In the genomic region with DNA sequence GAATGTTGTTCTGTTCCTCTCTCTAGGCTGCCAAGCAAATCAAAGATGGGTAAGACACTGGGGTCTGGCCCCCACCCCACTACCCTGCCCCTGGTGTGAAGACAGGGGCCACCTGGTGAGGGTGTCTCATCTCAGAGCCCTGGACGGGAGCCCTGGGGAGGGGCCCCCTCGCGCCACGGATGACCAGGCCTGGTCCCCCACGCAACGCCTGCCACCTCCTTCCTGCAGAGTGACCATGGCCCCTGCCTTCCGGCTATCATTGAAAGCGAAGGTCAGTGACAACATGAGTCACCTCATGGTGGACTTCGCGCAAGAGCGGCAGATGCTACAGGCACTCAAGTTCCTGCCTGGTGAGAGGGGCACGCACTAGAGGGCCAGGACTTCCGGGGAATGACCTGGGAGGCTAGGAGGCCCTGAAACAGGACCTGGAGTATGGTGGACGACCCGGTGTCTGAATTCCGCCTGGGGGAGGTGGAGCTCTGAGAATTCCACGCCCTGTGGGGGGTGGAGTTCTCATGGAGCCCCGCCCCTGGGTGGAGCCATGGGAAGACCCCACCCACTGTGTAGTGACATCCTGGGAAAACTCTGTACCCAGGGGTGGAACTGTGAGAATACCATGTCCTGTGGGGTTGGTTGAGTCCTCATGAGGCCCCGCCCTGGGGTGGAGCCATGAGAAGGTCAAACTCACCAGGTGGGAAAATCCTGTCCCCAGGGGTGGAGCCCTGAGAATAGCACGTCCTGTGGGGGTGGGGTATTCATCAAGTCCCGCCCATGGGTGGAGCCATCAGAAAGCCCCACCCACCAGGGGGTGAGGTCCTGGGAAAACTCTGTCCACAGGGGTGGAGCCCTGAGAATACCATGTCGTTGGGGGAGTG, we compare ENCODE assay signal across 1 cellular context.
TF ChIP-seq lines count a peak whose summit lies in the region.

No MANE protein-coding gene starts in this region.

TF ChIP-seq in K562, 482 proteins besides CTCF, POLR2A, EP300 and RAD21 (continued from another document and continues in another):
- TF ChIP-seq, protein P1, sequence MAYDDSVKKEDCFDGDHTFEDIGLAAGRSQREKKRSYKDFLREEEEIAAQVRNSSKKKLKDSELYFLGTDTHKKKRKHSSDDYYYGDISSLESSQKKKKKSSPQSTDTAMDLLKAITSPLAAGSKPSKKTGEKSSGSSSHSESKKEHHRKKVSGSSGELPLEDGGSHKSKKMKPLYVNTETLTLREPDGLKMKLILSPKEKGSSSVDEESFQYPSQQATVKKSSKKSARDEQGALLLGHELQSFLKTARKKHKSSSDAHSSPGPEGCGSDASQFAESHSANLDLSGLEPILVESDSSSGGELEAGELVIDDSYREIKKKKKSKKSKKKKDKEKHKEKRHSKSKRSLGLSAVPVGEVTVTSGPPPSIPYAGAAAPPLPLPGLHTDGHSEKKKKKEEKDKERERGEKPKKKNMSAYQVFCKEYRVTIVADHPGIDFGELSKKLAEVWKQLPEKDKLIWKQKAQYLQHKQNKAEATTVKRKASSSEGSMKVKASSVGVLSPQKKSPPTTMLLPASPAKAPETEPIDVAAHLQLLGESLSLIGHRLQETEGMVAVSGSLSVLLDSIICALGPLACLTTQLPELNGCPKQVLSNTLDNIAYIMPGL (CRISPR knock-in tag; IDR thresholded peaks at IDR 0.05), result no peak; the same call in 1 of the 2 replicates
- TF ChIP-seq, protein P2, sequence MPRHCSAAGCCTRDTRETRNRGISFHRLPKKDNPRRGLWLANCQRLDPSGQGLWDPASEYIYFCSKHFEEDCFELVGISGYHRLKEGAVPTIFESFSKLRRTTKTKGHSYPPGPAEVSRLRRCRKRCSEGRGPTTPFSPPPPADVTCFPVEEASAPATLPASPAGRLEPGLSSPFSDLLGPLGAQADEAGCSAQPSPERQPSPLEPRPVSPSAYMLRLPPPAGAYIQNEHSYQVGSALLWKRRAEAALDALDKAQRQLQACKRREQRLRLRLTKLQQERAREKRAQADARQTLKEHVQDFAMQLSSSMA (CRISPR knock-in tag; IDR thresholded peaks at IDR 0.05), result no peak
- TF ChIP-seq PRPF4 (IDR thresholded peaks at IDR 0.05; ENCODE audit: insufficient read depth, low read depth, low read length, poor library complexity, severe bottlenecking), result no peak
- no peak for TF ChIP-seq SIX5 (IDR thresholded peaks at IDR 0.05; ENCODE audit: borderline replicate concordance in 1 of 2, insufficient read depth in 1 of 2, low read depth in 1 of 2, low read length in 2 of 2)
- TF ChIP-seq ARID2 (IDR thresholded peaks at IDR 0.05), result no peak
- no peak for TF ChIP-seq ZNF77 (CRISPR knock-in tag; IDR thresholded peaks at IDR 0.05)
- TF ChIP-seq, protein P3, sequence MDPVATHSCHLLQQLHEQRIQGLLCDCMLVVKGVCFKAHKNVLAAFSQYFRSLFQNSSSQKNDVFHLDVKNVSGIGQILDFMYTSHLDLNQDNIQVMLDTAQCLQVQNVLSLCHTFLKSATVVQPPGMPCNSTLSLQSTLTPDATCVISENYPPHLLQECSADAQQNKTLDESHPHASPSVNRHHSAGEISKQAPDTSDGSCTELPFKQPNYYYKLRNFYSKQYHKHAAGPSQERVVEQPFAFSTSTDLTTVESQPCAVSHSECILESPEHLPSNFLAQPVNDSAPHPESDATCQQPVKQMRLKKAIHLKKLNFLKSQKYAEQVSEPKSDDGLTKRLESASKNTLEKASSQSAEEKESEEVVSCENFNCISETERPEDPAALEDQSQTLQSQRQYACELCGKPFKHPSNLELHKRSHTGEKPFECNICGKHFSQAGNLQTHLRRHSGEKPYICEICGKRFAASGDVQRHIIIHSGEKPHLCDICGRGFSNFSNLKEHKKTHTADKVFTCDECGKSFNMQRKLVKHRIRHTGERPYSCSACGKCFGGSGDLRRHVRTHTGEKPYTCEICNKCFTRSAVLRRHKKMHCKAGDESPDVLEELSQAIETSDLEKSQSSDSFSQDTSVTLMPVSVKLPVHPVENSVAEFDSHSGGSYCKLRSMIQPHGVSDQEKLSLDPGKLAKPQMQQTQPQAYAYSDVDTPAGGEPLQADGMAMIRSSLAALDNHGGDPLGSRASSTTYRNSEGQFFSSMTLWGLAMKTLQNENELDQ (CRISPR knock-in tag; IDR thresholded peaks at IDR 0.05; ENCODE audit: borderline replicate concordance), result no peak
- TF ChIP-seq, protein P4, sequence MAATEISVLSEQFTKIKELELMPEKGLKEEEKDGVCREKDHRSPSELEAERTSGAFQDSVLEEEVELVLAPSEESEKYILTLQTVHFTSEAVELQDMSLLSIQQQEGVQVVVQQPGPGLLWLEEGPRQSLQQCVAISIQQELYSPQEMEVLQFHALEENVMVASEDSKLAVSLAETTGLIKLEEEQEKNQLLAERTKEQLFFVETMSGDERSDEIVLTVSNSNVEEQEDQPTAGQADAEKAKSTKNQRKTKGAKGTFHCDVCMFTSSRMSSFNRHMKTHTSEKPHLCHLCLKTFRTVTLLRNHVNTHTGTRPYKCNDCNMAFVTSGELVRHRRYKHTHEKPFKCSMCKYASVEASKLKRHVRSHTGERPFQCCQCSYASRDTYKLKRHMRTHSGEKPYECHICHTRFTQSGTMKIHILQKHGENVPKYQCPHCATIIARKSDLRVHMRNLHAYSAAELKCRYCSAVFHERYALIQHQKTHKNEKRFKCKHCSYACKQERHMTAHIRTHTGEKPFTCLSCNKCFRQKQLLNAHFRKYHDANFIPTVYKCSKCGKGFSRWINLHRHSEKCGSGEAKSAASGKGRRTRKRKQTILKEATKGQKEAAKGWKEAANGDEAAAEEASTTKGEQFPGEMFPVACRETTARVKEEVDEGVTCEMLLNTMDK (IDR thresholded peaks at IDR 0.05; ENCODE audit: borderline replicate concordance, insufficient read depth, low read depth, low read length, poor library complexity, severe bottlenecking), result no peak
- TF ChIP-seq BACH1 (tag; IDR thresholded peaks at IDR 0.05), result no peak
- TF ChIP-seq BHLHE40 (IDR thresholded peaks at IDR 0.05; ENCODE audit: low read length), result no peak
- TF ChIP-seq, protein P5, sequence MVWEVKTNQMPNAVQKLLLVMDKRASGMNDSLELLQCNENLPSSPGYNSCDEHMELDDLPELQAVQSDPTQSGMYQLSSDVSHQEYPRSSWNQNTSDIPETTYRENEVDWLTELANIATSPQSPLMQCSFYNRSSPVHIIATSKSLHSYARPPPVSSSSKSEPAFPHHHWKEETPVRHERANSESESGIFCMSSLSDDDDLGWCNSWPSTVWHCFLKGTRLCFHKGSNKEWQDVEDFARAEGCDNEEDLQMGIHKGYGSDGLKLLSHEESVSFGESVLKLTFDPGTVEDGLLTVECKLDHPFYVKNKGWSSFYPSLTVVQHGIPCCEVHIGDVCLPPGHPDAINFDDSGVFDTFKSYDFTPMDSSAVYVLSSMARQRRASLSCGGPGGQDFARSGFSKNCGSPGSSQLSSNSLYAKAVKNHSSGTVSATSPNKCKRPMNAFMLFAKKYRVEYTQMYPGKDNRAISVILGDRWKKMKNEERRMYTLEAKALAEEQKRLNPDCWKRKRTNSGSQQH (CRISPR knock-in tag; IDR thresholded peaks at IDR 0.05), result no peak
- TF ChIP-seq, protein P6, sequence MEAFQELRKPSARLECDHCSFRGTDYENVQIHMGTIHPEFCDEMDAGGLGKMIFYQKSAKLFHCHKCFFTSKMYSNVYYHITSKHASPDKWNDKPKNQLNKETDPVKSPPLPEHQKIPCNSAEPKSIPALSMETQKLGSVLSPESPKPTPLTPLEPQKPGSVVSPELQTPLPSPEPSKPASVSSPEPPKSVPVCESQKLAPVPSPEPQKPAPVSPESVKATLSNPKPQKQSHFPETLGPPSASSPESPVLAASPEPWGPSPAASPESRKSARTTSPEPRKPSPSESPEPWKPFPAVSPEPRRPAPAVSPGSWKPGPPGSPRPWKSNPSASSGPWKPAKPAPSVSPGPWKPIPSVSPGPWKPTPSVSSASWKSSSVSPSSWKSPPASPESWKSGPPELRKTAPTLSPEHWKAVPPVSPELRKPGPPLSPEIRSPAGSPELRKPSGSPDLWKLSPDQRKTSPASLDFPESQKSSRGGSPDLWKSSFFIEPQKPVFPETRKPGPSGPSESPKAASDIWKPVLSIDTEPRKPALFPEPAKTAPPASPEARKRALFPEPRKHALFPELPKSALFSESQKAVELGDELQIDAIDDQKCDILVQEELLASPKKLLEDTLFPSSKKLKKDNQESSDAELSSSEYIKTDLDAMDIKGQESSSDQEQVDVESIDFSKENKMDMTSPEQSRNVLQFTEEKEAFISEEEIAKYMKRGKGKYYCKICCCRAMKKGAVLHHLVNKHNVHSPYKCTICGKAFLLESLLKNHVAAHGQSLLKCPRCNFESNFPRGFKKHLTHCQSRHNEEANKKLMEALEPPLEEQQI (IDR thresholded peaks at IDR 0.05), result no peak
- TF ChIP-seq, protein P7, sequence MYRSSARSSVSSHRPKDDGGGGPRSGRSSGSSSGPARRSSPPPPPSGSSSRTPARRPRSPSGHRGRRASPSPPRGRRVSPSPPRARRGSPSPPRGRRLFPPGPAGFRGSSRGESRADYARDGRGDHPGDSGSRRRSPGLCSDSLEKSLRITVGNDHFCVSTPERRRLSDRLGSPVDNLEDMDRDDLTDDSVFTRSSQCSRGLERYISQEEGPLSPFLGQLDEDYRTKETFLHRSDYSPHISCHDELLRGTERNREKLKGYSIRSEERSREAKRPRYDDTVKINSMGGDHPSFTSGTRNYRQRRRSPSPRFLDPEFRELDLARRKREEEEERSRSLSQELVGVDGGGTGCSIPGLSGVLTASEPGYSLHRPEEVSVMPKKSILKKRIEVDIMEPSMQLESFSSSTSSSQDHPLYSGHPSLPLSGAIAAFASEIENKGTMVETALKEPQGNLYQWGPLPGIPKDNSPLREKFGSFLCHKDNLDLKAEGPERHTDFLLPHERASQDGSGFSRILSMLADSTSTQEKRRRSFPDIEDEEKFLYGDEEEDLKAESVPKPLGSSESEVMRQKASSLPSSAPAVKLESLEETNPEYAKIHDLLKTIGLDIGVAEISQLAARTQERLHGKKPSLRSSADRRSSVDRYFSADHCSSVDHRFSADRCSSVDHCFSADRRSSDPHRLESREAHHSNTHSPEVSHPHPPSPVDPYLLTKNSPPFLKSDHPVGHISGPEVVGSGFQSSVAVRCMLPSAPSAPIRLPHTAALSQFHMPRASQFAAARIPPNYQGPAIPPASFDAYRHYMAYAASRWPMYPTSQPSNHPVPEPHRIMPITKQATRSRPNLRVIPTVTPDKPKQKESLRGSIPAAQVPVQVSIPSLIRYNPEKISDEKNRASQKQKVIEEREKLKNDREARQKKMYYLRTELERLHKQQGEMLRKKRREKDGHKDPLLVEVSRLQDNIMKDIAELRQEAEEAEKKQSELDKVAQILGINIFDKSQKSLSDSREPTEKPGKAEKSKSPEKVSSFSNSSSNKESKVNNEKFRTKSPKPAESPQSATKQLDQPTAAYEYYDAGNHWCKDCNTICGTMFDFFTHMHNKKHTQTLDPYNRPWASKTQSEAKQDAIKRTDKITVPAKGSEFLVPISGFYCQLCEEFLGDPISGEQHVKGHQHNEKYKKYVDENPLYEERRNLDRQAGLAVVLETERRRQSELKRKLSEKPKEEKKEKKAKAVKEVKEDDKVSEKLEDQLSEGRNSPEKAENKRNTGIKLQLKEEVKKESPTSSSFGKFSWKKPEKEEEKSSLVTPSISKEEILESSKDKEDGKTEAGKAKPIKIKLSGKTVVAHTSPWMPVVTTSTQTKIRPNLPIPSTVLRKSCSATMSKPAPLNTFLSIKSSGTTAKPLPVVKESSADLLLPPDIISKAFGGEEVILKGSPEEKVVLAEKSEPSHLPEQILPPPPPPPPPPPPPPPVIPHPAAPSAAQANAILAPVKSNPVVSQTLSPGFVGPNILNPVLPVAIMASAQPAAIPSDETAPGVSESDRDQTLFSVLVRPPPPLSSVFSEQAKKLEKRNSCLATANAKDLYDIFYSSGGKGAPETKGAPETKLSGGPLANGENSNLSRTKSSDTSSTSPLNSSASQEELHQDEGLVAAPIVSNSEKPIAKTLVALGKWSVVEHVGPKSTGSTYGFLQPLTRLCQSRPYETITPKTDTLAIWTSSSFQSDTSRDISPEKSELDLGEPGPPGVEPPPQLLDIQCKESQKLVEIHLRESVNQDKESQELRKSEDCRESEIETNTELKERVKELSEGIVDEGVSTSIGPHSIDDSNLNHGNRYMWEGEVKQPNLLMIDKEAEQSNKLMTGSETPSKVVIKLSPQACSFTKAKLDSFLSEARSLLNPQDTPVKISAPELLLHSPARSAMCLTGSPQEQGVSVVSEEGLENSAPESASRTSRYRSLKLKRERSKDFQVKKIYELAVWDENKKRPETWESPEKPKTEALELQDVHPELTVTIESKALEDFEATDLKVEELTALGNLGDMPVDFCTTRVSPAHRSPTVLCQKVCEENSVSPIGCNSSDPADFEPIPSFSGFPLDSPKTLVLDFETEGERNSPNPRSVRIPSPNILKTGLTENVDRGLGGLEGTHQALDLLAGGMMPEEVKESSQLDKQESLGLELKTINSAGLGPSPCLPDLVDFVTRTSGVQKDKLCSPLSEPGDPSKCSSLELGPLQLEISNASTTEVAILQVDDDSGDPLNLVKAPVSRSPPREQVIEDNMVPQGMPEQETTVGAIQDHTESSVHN (IDR thresholded peaks at IDR 0.05; ENCODE audit: borderline replicate concordance in 1 of 2, low read depth in 1 of 2), result no peak
- no peak for TF ChIP-seq HMGN3 (IDR thresholded peaks at IDR 0.05; ENCODE audit: borderline replicate concordance, extremely low read depth, insufficient read length, low read depth, low read length)
- no peak for TF ChIP-seq ZSCAN32 (CRISPR knock-in tag; IDR thresholded peaks at IDR 0.05)
- no peak for TF ChIP-seq ZNF583 (CRISPR knock-in tag; IDR thresholded peaks at IDR 0.05)
- no peak for TF ChIP-seq MEIS2 (IDR thresholded peaks at IDR 0.05; ENCODE audit: partially characterized antibody)
- 0 out of 4 replicates have a peak, but pooled peaks of 1 of the 2 experiments have one; percentile 15 for TF ChIP-seq RCOR1 (IDR thresholded peaks at IDR 0.05; ENCODE audit: borderline replicate concordance in 1 of 2, low read depth in 2 of 2, low read length in 2 of 2)
- TF ChIP-seq MAZ (CRISPR knock-in tag; conservative IDR thresholded peaks at IDR 0.05 in 1 of 2, IDR thresholded peaks at IDR 0.05 in 1 of 2), result peak in 1 of 2 experiments; percentile 45; a peak in 1 of 4 replicates
- TF ChIP-seq MECOM (CRISPR knock-in tag; IDR thresholded peaks at IDR 0.05), result no peak
- TF ChIP-seq, protein P8, sequence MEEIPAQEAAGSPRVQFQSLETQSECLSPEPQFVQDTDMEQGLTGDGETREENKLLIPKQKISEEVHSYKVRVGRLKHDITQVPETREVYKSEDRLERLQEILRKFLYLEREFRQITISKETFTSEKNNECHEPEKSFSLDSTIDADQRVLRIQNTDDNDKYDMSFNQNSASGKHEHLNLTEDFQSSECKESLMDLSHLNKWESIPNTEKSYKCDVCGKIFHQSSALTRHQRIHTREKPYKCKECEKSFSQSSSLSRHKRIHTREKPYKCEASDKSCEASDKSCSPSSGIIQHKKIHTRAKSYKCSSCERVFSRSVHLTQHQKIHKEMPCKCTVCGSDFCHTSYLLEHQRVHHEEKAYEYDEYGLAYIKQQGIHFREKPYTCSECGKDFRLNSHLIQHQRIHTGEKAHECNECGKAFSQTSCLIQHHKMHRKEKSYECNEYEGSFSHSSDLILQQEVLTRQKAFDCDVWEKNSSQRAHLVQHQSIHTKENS (CRISPR knock-in tag; IDR thresholded peaks at IDR 0.05), result no peak
- TF ChIP-seq, protein P9, sequence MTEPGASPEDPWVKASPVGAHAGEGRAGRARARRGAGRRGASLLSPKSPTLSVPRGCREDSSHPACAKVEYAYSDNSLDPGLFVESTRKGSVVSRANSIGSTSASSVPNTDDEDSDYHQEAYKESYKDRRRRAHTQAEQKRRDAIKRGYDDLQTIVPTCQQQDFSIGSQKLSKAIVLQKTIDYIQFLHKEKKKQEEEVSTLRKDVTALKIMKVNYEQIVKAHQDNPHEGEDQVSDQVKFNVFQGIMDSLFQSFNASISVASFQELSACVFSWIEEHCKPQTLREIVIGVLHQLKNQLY (CRISPR knock-in tag; conservative IDR thresholded peaks at IDR 0.05), result no peak; a peak in 1 of 4 replicates
- TF ChIP-seq EWSR1 (IDR thresholded peaks at IDR 0.05; ENCODE audit: borderline replicate concordance, low read depth, partially characterized antibody), result no peak
- peak in 1 of 2 experiments; percentile 86; a peak in 1 of 4 replicates for TF ChIP-seq TEAD1 (CRISPR knock-in tag; IDR thresholded peaks at IDR 0.05)
- no peak for TF ChIP-seq RUNX1 (IDR thresholded peaks at IDR 0.05; ENCODE audit: low read depth)
